12 cellular contexts compared by ENCODE assay signal in genomic region chr2:147288131-147288530, GRCh38.
DNase-seq lines count a peak whose midpoint lies in the region; ATAC-seq lines count a peak whose summit lies in the region.
"Had no signal": no experiment of that assay in that cellular context is flagged by ENCODE, and none has a peak within 500 bp of the region (broad histone marks: within the 10 kb centered on the region; RNA-seq: fewer than 3 reads in every experiment).

No MANE protein-coding gene starts in this region.

- ATAC-seq in HG03039 (IDR thresholded peaks at IDR 0.05; ENCODE audit: unreplicated experiment) = peak; percentile 67
- peak; percentile 94 for ATAC-seq in stimulated activated effector memory CD8-positive, alpha-beta T cell treated with anti-CD3 and anti-CD28 coated beads, Interleukin-12 subunit alpha, Interleukin-12 subunit beta, amount 100 ng/mL, for 72 hours
- no peak for ATAC-seq in GM19397 (IDR thresholded peaks at IDR 0.05; ENCODE audit: unreplicated experiment)

- H3K4me3 Mint-ChIP-seq in activated naive CD8-positive, alpha-beta T cell = no peak overlapping the region
- no peak overlapping the region for H3K4me3 Mint-ChIP-seq in activated naive CD8-positive, alpha-beta T cell treated with anti-CD3 and anti-CD28 coated beads for 36 hours
- peak overlapping the region; percentile 8 for H3K4me3 Mint-ChIP-seq in activated T-helper 1 cell treated with anti-CD3 and anti-CD28 coated beads, Interleukin-12 subunit alpha, Interleukin-12 subunit beta, Interleukin-2, Interleukin-4 antibody, amounts not matched to agents 30 ng/mL and 10 ng/mL and 1 ng/mL, durations not matched to agents 14 hours and 24 hours and 36 hours
- H3K4me3 Mint-ChIP-seq in stimulated activated effector memory CD8-positive, alpha-beta T cell treated with anti-CD3 and anti-CD28 coated beads, Interleukin-12 subunit alpha, Interleukin-12 subunit beta, amount 100 ng/mL, for 72 hours = no peak overlapping the region

- H3K36me3 Mint-ChIP-seq in activated naive CD8-positive, alpha-beta T cell = no peaks in the 10 kb centered on the region
- H3K36me3 Mint-ChIP-seq in activated naive CD8-positive, alpha-beta T cell treated with anti-CD3 and anti-CD28 coated beads for 36 hours = no peaks in the 10 kb centered on the region
- peaks cover 26% of the 10 kb centered on the region for H3K36me3 Mint-ChIP-seq in activated T-helper 1 cell treated with anti-CD3 and anti-CD28 coated beads, Interleukin-12 subunit alpha, Interleukin-12 subunit beta, Interleukin-2, Interleukin-4 antibody, amounts not matched to agents 30 ng/mL and 10 ng/mL and 1 ng/mL, durations not matched to agents 14 hours and 24 hours and 36 hours (ENCODE audit: low read depth)
- no peaks in the 10 kb centered on the region for H3K36me3 Mint-ChIP-seq in stimulated activated effector memory CD8-positive, alpha-beta T cell treated with anti-CD3 and anti-CD28 coated beads, Interleukin-12 subunit alpha, Interleukin-12 subunit beta, amount 100 ng/mL, for 72 hours

- DNase-seq in activated naive CD8-positive, alpha-beta T cell treated with anti-CD3 and anti-CD28 coated beads for 36 hours = no peak
- peak; percentile 37 for DNase-seq in activated T-helper 1 cell treated with anti-CD3 and anti-CD28 coated beads, Interleukin-12 subunit alpha, Interleukin-12 subunit beta, Interleukin-2, Interleukin-4 antibody, amounts not matched to agents 30 ng/mL and 10 ng/mL and 1 ng/mL, durations not matched to agents 14 hours and 24 hours and 36 hours (ENCODE audit: low spot score)
- no peak for DNase-seq in stimulated activated effector memory CD8-positive, alpha-beta T cell treated with anti-CD3 and anti-CD28 coated beads, Interleukin-12 subunit alpha, Interleukin-12 subunit beta, amount 100 ng/mL, for 72 hours (ENCODE audit: low spot score in 2 of 2)
- DNase-seq in NCI-H446 (lab: John Stamatoyannopoulos, UW) = no peak
- DNase-seq in NCI-H345 (lab: John Stamatoyannopoulos, UW) = no peak
- DNase-seq: NCI-H1092, NCI-H226, PC-9 had no signal

- intact Hi-C loops in activated T-helper 1 cell treated with anti-CD3 and anti-CD28 coated beads, Interleukin-12 subunit alpha, Interleukin-12 subunit beta, Interleukin-2, Interleukin-4 antibody, amounts not matched to agents 30 ng/mL and 10 ng/mL and 1 ng/mL, durations not matched to agents 14 hours and 24 hours and 36 hours (cut with micrococcal nuclease) = loop anchor here (1.0 to 5.0 kb wide), 4 partner anchors 10 to 623 kb away; no protein-coding TSS in a partner anchor

- peak overlapping the region; percentile 47 for H3K27ac Mint-ChIP-seq in activated naive CD8-positive, alpha-beta T cell
- no peak overlapping the region for H3K27ac Mint-ChIP-seq in activated naive CD8-positive, alpha-beta T cell treated with anti-CD3 and anti-CD28 coated beads for 36 hours
- peak overlapping the region; percentile 70 for H3K27ac Mint-ChIP-seq in activated T-helper 1 cell treated with anti-CD3 and anti-CD28 coated beads, Interleukin-12 subunit alpha, Interleukin-12 subunit beta, Interleukin-2, Interleukin-4 antibody, amounts not matched to agents 30 ng/mL and 10 ng/mL and 1 ng/mL, durations not matched to agents 14 hours and 24 hours and 36 hours
- peak overlapping the region; percentile 7 for H3K27ac Mint-ChIP-seq in stimulated activated effector memory CD8-positive, alpha-beta T cell treated with anti-CD3 and anti-CD28 coated beads, Interleukin-12 subunit alpha, Interleukin-12 subunit beta, amount 100 ng/mL, for 72 hours
- H3K27ac Mint-ChIP-seq: progenitor cell of endocrine pancreas had no signal

- H3K27me3 Mint-ChIP-seq in activated naive CD8-positive, alpha-beta T cell = peaks cover 3% of the 10 kb centered on the region
- no peaks in the 10 kb centered on the region for H3K27me3 Mint-ChIP-seq in activated naive CD8-positive, alpha-beta T cell treated with anti-CD3 and anti-CD28 coated beads for 36 hours
- H3K27me3 Mint-ChIP-seq in activated T-helper 1 cell treated with anti-CD3 and anti-CD28 coated beads, Interleukin-12 subunit alpha, Interleukin-12 subunit beta, Interleukin-2, Interleukin-4 antibody, amounts not matched to agents 30 ng/mL and 10 ng/mL and 1 ng/mL, durations not matched to agents 14 hours and 24 hours and 36 hours (ENCODE audit: insufficient read depth) = no peaks in the 10 kb centered on the region
- H3K27me3 Mint-ChIP-seq: progenitor cell of endocrine pancreas had no signal

- no peaks in the 10 kb centered on the region for H3K9me3 Mint-ChIP-seq in activated naive CD8-positive, alpha-beta T cell (ENCODE audit: low read depth)
- H3K9me3 Mint-ChIP-seq in activated naive CD8-positive, alpha-beta T cell treated with anti-CD3 and anti-CD28 coated beads for 36 hours = no peaks in the 10 kb centered on the region
- H3K9me3 Mint-ChIP-seq in activated T-helper 1 cell treated with anti-CD3 and anti-CD28 coated beads, Interleukin-12 subunit alpha, Interleukin-12 subunit beta, Interleukin-2, Interleukin-4 antibody, amounts not matched to agents 30 ng/mL and 10 ng/mL and 1 ng/mL, durations not matched to agents 14 hours and 24 hours and 36 hours = peaks cover 43% of the 10 kb centered on the region
- H3K9me3 Mint-ChIP-seq in stimulated activated effector memory CD8-positive, alpha-beta T cell treated with anti-CD3 and anti-CD28 coated beads, Interleukin-12 subunit alpha, Interleukin-12 subunit beta, amount 100 ng/mL, for 72 hours = peaks cover 3% of the 10 kb centered on the region

- peaks cover 5% of the 10 kb centered on the region for H3K4me1 Mint-ChIP-seq in activated naive CD8-positive, alpha-beta T cell (ENCODE audit: low read depth)
- H3K4me1 Mint-ChIP-seq in activated naive CD8-positive, alpha-beta T cell treated with anti-CD3 and anti-CD28 coated beads for 36 hours = peaks cover 2% of the 10 kb centered on the region
- peaks cover 43% of the 10 kb centered on the region for H3K4me1 Mint-ChIP-seq in activated T-helper 1 cell treated with anti-CD3 and anti-CD28 coated beads, Interleukin-12 subunit alpha, Interleukin-12 subunit beta, Interleukin-2, Interleukin-4 antibody, amounts not matched to agents 30 ng/mL and 10 ng/mL and 1 ng/mL, durations not matched to agents 14 hours and 24 hours and 36 hours (ENCODE audit: low read depth)
- peaks cover 16% of the 10 kb centered on the region for H3K4me1 Mint-ChIP-seq in stimulated activated effector memory CD8-positive, alpha-beta T cell treated with anti-CD3 and anti-CD28 coated beads, Interleukin-12 subunit alpha, Interleukin-12 subunit beta, amount 100 ng/mL, for 72 hours
